Comparison of ENCODE assay signal across 20 cellular contexts in genomic region chr5:82106806-82107205, GRCh38.
DNase-seq lines count a peak whose midpoint lies in the region; TF ChIP-seq lines count a peak whose summit lies in the region.
"Had no signal": no experiment of that assay in that cellular context is flagged by ENCODE, and none has a peak within 500 bp of the region (broad histone marks: within the 10 kb centered on the region; RNA-seq: fewer than 3 reads in every experiment).

No MANE protein-coding gene starts in this region.

- intact Hi-C loops in activated T-helper 1 cell treated with anti-CD3 and anti-CD28 coated beads, Interleukin-12 subunit alpha, Interleukin-12 subunit beta, Interleukin-2, Interleukin-4 antibody, amounts not matched to agents 30 ng/mL and 10 ng/mL and 1 ng/mL, durations not matched to agents 14 hours and 24 hours and 36 hours (cut with micrococcal nuclease), result loop anchor here (5.0 to 10.0 kb wide), 3 partner anchors 65 to 682 kb away; no protein-coding TSS in a partner anchor

- H3K9me3 Mint-ChIP-seq in brain, result no peaks in the 10 kb centered on the region
- H3K9me3 Mint-ChIP-seq in activated T-helper 1 cell treated with anti-CD3 and anti-CD28 coated beads, Interleukin-12 subunit alpha, Interleukin-12 subunit beta, Interleukin-2, Interleukin-4 antibody, amounts not matched to agents 30 ng/mL and 10 ng/mL and 1 ng/mL, durations not matched to agents 14 hours and 24 hours and 36 hours, result no peaks in the 10 kb centered on the region
- H3K9me3 Mint-ChIP-seq: activated naive CD8-positive, alpha-beta T cell treated with anti-CD3 and anti-CD28 coated beads, Interleukin-2, amount 50 U/mL, for 24 hours had no signal

- no peak overlapping the region for H4K5ac ChIP-seq in mesendoderm (ENCODE audit: low read length)

- no peak overlapping the region for H3K23ac ChIP-seq in mesendoderm (ENCODE audit: low read length)

- no peak overlapping the region for H4K8ac ChIP-seq in mesendoderm (ENCODE audit: low read depth, low read length)

- H4K20me1 ChIP-seq in BLaER1 treated with 17β-estradiol and CSF1 and Interleukin-3, amounts not matched to agents 10 nM and 100 nM, result no peaks in the 10 kb centered on the region

- no CpG with 5 or more reads among the region's 1 CpG for WGBS in mesendoderm (ENCODE audit: extremely low coverage, insufficient coverage, low lambda C conversion rate)

- no peaks in the 10 kb centered on the region for H3K79me2 ChIP-seq in mesendoderm (ENCODE audit: control insufficient read depth, insufficient read depth, low read length)

- no peak for TF ChIP-seq CTCF in brain (conservative IDR thresholded peaks at IDR 0.05)

- H2BK15ac ChIP-seq in mesendoderm (replicated peaks; ENCODE audit: low read depth), result no peak overlapping the region

- no peak overlapping the region for H2AK5ac ChIP-seq in mesendoderm (ENCODE audit: low read length)

- H3K4me3 Mint-ChIP-seq in brain, result peak overlapping the region in 1 of 5 experiments; percentile 4
- no peak overlapping the region for H3K4me3 Mint-ChIP-seq in activated T-helper 1 cell treated with anti-CD3 and anti-CD28 coated beads, Interleukin-12 subunit alpha, Interleukin-12 subunit beta, Interleukin-2, Interleukin-4 antibody, amounts not matched to agents 30 ng/mL and 10 ng/mL and 1 ng/mL, durations not matched to agents 14 hours and 24 hours and 36 hours
- H3K4me3 Mint-ChIP-seq: activated naive CD8-positive, alpha-beta T cell treated with anti-CD3 and anti-CD28 coated beads, Interleukin-2, amount 50 U/mL, for 24 hours had no signal

- no peak overlapping the region for H2BK5ac ChIP-seq in mesendoderm (ENCODE audit: low read length)

- no peak overlapping the region for H2BK120ac ChIP-seq in mesendoderm (ENCODE audit: low read depth, low read length)

- H3K4me1 Mint-ChIP-seq in brain, result peaks cover 29% of the 10 kb centered on the region
- peaks cover 7% of the 10 kb centered on the region for H3K4me1 Mint-ChIP-seq in activated T-helper 1 cell treated with anti-CD3 and anti-CD28 coated beads, Interleukin-12 subunit alpha, Interleukin-12 subunit beta, Interleukin-2, Interleukin-4 antibody, amounts not matched to agents 30 ng/mL and 10 ng/mL and 1 ng/mL, durations not matched to agents 14 hours and 24 hours and 36 hours (ENCODE audit: low read depth)

- no peaks in the 10 kb centered on the region for H3K36me3 ChIP-seq in BLaER1 treated with 17β-estradiol and CSF1 and Interleukin-3, amounts not matched to agents 10 nM and 100 nM
- no peaks in the 10 kb centered on the region for H3K36me3 ChIP-seq in mesendoderm (ENCODE audit: control insufficient read depth, insufficient read depth, low read length)

- H3K4me2 ChIP-seq in BLaER1 treated with 17β-estradiol and CSF1 and Interleukin-3, amounts not matched to agents 10 nM and 100 nM, result peak overlapping the region in 6 of 11 experiments; percentile 5 to 84 (median 28); a peak in 6 of 22 replicates
- no peak overlapping the region for H3K4me2 ChIP-seq in mesendoderm (ENCODE audit: low read length)

- H3K27ac ChIP-seq in BLaER1 treated with 17β-estradiol and CSF1 and Interleukin-3, amounts not matched to agents 10 nM and 100 nM, result peak overlapping the region in 3 of 11 experiments; percentile 26 to 45 (median 31); a peak in 2 of 22 replicates
- no peak overlapping the region for H3K27ac ChIP-seq in mesendoderm (ENCODE audit: low read depth, low read length)

- no peaks in the 10 kb centered on the region for H3K79me1 ChIP-seq in mesendoderm (ENCODE audit: low read length)

- DNase-seq in MV-4-11 (lab: John Stamatoyannopoulos, UW), result peak; percentile 15
- DNase-seq in mesendoderm, result peak; percentile 8
- no peak for DNase-seq in NCI-H226
- no peak for DNase-seq in activated T-helper 1 cell treated with anti-CD3 and anti-CD28 coated beads, Interleukin-12 subunit alpha, Interleukin-12 subunit beta, Interleukin-2, Interleukin-4 antibody, amounts not matched to agents 30 ng/mL and 10 ng/mL and 1 ng/mL, durations not matched to agents 14 hours and 24 hours and 36 hours (ENCODE audit: low spot score)
- no peak for DNase-seq in NCI-H510A treated with DMSO at 0.1 percent for 48 hours (lab: John Stamatoyannopoulos, UW)
- no peak for DNase-seq in NCI-H2081 (lab: John Stamatoyannopoulos, UW)
- DNase-seq: activated CD4-positive, alpha-beta T cell treated with anti-CD3 and anti-CD28 coated beads, Interleukin-2, amount 50 U/mL, for 1 hour; activated naive CD8-positive, alpha-beta T cell treated with anti-CD3 and anti-CD28 coated beads, Interleukin-2, amount 50 U/mL, for 24 hours; activated T-cell treated with anti-CD3 and anti-CD28 coated beads, Interleukin-2, amount 50 U/mL, for 48 hours; cerebellar nuclear complex; glutamatergic neuron; GOT3; islet precursor cell; mucosa of descending colon; NCI-H1105; NCI-H2171 treated with DMSO at 0.1 percent for 48 hours; SHP77; stimulated activated naive CD4-positive, alpha-beta T cell had no signal

- peak overlapping the region in 1 of 11 experiments; percentile 53; a peak in 1 of 22 replicates for H3K9ac ChIP-seq in BLaER1 treated with 17β-estradiol and CSF1 and Interleukin-3, amounts not matched to agents 10 nM and 100 nM
- no peak overlapping the region for H3K9ac ChIP-seq in mesendoderm (ENCODE audit: low read length)

- H3K27me3 ChIP-seq in BLaER1 treated with 17β-estradiol and CSF1 and Interleukin-3, amounts not matched to agents 10 nM and 100 nM, result no peaks in the 10 kb centered on the region
- H3K27me3 ChIP-seq in mesendoderm (ENCODE audit: insufficient read depth, low read length, poor library complexity), result no peaks in the 10 kb centered on the region

- H3K18ac ChIP-seq in mesendoderm (ENCODE audit: low read length), result no peak overlapping the region

- H3K27ac Mint-ChIP-seq in brain, result peak overlapping the region in 4 of 5 experiments; percentile 21 to 72 (median 46)
- no peak overlapping the region for H3K27ac Mint-ChIP-seq in activated T-helper 1 cell treated with anti-CD3 and anti-CD28 coated beads, Interleukin-12 subunit alpha, Interleukin-12 subunit beta, Interleukin-2, Interleukin-4 antibody, amounts not matched to agents 30 ng/mL and 10 ng/mL and 1 ng/mL, durations not matched to agents 14 hours and 24 hours and 36 hours
- H3K27ac Mint-ChIP-seq: activated naive CD8-positive, alpha-beta T cell treated with anti-CD3 and anti-CD28 coated beads, Interleukin-2, amount 50 U/mL, for 24 hours had no signal

- no peak overlapping the region for H3K56ac ChIP-seq in mesendoderm (ENCODE audit: low read length)

- H3K27me3 Mint-ChIP-seq in brain, result peaks cover 3% of the 10 kb centered on the region
- no peaks in the 10 kb centered on the region for H3K27me3 Mint-ChIP-seq in activated T-helper 1 cell treated with anti-CD3 and anti-CD28 coated beads, Interleukin-12 subunit alpha, Interleukin-12 subunit beta, Interleukin-2, Interleukin-4 antibody, amounts not matched to agents 30 ng/mL and 10 ng/mL and 1 ng/mL, durations not matched to agents 14 hours and 24 hours and 36 hours (ENCODE audit: insufficient read depth)
- H3K27me3 Mint-ChIP-seq: activated naive CD8-positive, alpha-beta T cell treated with anti-CD3 and anti-CD28 coated beads, Interleukin-2, amount 50 U/mL, for 24 hours had no signal

- peaks cover 0 to 31% (median 8%) of the 10 kb centered on the region in 10 experiments; a peak in 9 of 20 replicates for H3K4me1 ChIP-seq in BLaER1 treated with 17β-estradiol and CSF1 and Interleukin-3, amounts not matched to agents 10 nM and 100 nM
- H3K4me1 ChIP-seq in mesendoderm (ENCODE audit: control insufficient read depth, low read depth, low read length), result peaks cover 1% of the 10 kb centered on the region

- no peaks in the 10 kb centered on the region for H3K36me3 Mint-ChIP-seq in brain
- no peaks in the 10 kb centered on the region for H3K36me3 Mint-ChIP-seq in activated T-helper 1 cell treated with anti-CD3 and anti-CD28 coated beads, Interleukin-12 subunit alpha, Interleukin-12 subunit beta, Interleukin-2, Interleukin-4 antibody, amounts not matched to agents 30 ng/mL and 10 ng/mL and 1 ng/mL, durations not matched to agents 14 hours and 24 hours and 36 hours (ENCODE audit: low read depth)

- no peak overlapping the region for H3K4me3 ChIP-seq in BLaER1 treated with 17β-estradiol and CSF1 and Interleukin-3, amounts not matched to agents 10 nM and 100 nM
- H3K4me3 ChIP-seq in mesendoderm (ENCODE audit: low read length), result no peak overlapping the region
- H3K4me3 ChIP-seq: mucosa of descending colon had no signal

- H3K4ac ChIP-seq in mesendoderm (ENCODE audit: low read depth, low read length), result no peak overlapping the region

- H3K9me3 ChIP-seq in BLaER1 treated with 17β-estradiol and CSF1 and Interleukin-3, amounts not matched to agents 10 nM and 100 nM (replicated peaks in 1 of 11), result no peaks in the 10 kb centered on the region
- H3K9me3 ChIP-seq: mucosa of descending colon had no signal

Comparison
In these comparisons a context has a peak if more than half of its experiments do, and no peak if none do; other contexts are left out.
1. DNase-seq: peak in MV-4-11 (single experiment) and mesendoderm (single experiment); none in NCI-H226 (single experiment), activated T-helper 1 cell treated with anti-CD3 and anti-CD28 coated beads, Interleukin-12 subunit alpha, Interleukin-12 subunit beta, Interleukin-2, Interleukin-4 antibody, amounts not matched to agents 30 ng/mL and 10 ng/mL and 1 ng/mL, durations not matched to agents 14 hours and 24 hours and 36 hours (single experiment), NCI-H510A treated with DMSO at 0.1 percent for 48 hours (single experiment) and NCI-H2081 (0 of 2).